In the genomic region with DNA sequence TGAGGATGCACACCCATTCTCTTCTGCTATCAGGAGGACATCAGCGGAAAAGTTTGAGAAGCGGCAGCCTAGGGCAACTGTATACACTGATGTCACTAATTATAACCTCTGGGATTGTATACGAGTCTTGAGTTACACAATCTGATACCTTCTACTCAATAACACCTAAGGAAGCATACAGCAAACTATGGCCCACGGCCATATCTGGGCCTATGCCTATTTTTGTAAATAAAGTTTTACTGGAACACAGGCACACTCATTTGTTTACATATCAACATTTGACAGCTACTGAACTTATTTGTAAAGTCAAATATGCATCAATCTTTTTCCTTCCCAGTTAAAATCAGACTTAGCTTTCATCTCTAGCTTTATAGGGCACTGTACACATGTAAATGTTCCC, we compare ENCODE assay signal across 35 cellular contexts.
"Had no signal": no experiment of that assay in that cellular context is flagged by ENCODE, and none has a peak within 500 bp of the region (broad histone marks: within the 10 kb centered on the region; RNA-seq: fewer than 3 reads in every experiment).

No MANE protein-coding gene starts in this region.

- H3K4me1 Mint-ChIP-seq: activated CD4-positive, alpha-beta memory T cell treated with anti-CD3 and anti-CD28 coated beads, Interleukin-2, amount 10 ng/mL, durations not matched to agents 7 days and 5 days; activated CD4-positive, alpha-beta T cell treated with anti-CD3 and anti-CD28 coated beads for 36 hours; activated CD4-positive, alpha-beta T cell treated with anti-CD3 and anti-CD28 coated beads, Interleukin-2, amount 10 ng/mL, durations not matched to agents 7 days and 5 days; activated CD8-positive, alpha-beta memory T cell treated with anti-CD3 and anti-CD28 coated beads, Interleukin-2, amount 10 ng/mL, durations not matched to agents 7 days and 5 days; activated naive CD4-positive, alpha-beta T cell treated with anti-CD3 and anti-CD28 coated beads, Interleukin-2, amount 10 ng/mL, durations not matched to agents 7 days and 5 days; activated naive CD4-positive, alpha-beta T cell treated with anti-CD3 and anti-CD28 coated beads, Interleukin-2, amount 50 U/mL, for 24 hours; activated naive CD8-positive, alpha-beta T cell treated with anti-CD3 and anti-CD28 coated beads for 36 hours; central memory CD8-positive, alpha-beta T cell; WTC11 had no signal

- H3K4me1 ChIP-seq: adrenal gland, ascending aorta had no signal

- H3K27me3 ChIP-seq: adrenal gland, ascending aorta, cardiac muscle cell had no signal

- H3K27me3 Mint-ChIP-seq: activated naive CD4-positive, alpha-beta T cell treated with anti-CD3 and anti-CD28 coated beads, Interleukin-2, amount 10 ng/mL, durations not matched to agents 7 days and 5 days; activated naive CD8-positive, alpha-beta T cell treated with anti-CD3 and anti-CD28 coated beads for 36 hours; brain had no signal

- H3K9me3 Mint-ChIP-seq: activated CD4-positive, alpha-beta memory T cell treated with anti-CD3 and anti-CD28 coated beads, Interleukin-2, amount 10 ng/mL, durations not matched to agents 7 days and 5 days; activated CD4-positive, alpha-beta T cell treated with anti-CD3 and anti-CD28 coated beads, Interleukin-2, amount 10 ng/mL, durations not matched to agents 7 days and 5 days; activated naive CD4-positive, alpha-beta T cell treated with anti-CD3 and anti-CD28 coated beads, Interleukin-2, amount 10 ng/mL, durations not matched to agents 7 days and 5 days; activated naive CD4-positive, alpha-beta T cell treated with anti-CD3 and anti-CD28 coated beads, Interleukin-2, amount 50 U/mL, for 24 hours; activated naive CD8-positive, alpha-beta T cell treated with anti-CD3 and anti-CD28 coated beads for 36 hours; activated T-cell treated with anti-CD3 and anti-CD28 coated beads, Interleukin-2, amount 50 U/mL, for 24 hours; activated T-helper 2 cell treated with anti-CD3 and anti-CD28 coated beads, Interferon-gamma antibody, Interleukin-2, Interleukin-4, amounts not matched to agents 10 μg/mL and 5 μg/mL and 100 μg/mL, durations not matched to agents 14 hours and 24 hours and 36 hours; brain; central memory CD8-positive, alpha-beta T cell; T-helper 1 cell treated with Interleukin-12 subunit alpha and Interleukin-12 subunit beta and Interleukin-4 antibody, amounts not matched to agents 30 μg/mL and 1 μg/mL, for 36 hours; T-helper 2 cell treated with Interferon-gamma antibody and Interleukin-4, amounts not matched to agents 5 μg/mL and 100 μg/mL, for 36 hours; WTC11 had no signal

- H3K4me3 Mint-ChIP-seq: activated CD4-positive, alpha-beta memory T cell treated with anti-CD3 and anti-CD28 coated beads, Interleukin-2, amount 10 ng/mL, durations not matched to agents 7 days and 5 days; activated CD4-positive, alpha-beta T cell treated with anti-CD3 and anti-CD28 coated beads for 36 hours; activated CD4-positive, alpha-beta T cell treated with anti-CD3 and anti-CD28 coated beads, Interleukin-2, amount 10 ng/mL, durations not matched to agents 7 days and 5 days; activated CD8-positive, alpha-beta memory T cell treated with anti-CD3 and anti-CD28 coated beads, Interleukin-2, amount 10 ng/mL, durations not matched to agents 7 days and 5 days; activated CD8-positive, alpha-beta T cell treated with anti-CD3 and anti-CD28 coated beads, Interleukin-2, amount 10 ng/mL, durations not matched to agents 7 days and 5 days; activated naive CD4-positive, alpha-beta T cell treated with anti-CD3 and anti-CD28 coated beads, Interleukin-2, amount 10 ng/mL, durations not matched to agents 7 days and 5 days; activated naive CD4-positive, alpha-beta T cell treated with anti-CD3 and anti-CD28 coated beads, Interleukin-2, amount 50 U/mL, for 24 hours; activated naive CD8-positive, alpha-beta T cell treated with anti-CD3 and anti-CD28 coated beads for 36 hours; activated T-cell treated with anti-CD3 and anti-CD28 coated beads, Interleukin-2, amount 50 U/mL, for 24 hours; brain; central memory CD8-positive, alpha-beta T cell; T-helper 1 cell treated with Interleukin-12 subunit alpha and Interleukin-12 subunit beta and Interleukin-4 antibody, amounts not matched to agents 30 μg/mL and 1 μg/mL, for 36 hours; T-helper 2 cell treated with Interferon-gamma antibody and Interleukin-4, amounts not matched to agents 5 μg/mL and 100 μg/mL, for 36 hours; WTC11 had no signal

- H3K27ac Mint-ChIP-seq: activated CD4-positive, alpha-beta memory T cell treated with anti-CD3 and anti-CD28 coated beads, Interleukin-2, amount 10 ng/mL, durations not matched to agents 7 days and 5 days; activated CD4-positive, alpha-beta T cell treated with anti-CD3 and anti-CD28 coated beads for 36 hours; activated CD4-positive, alpha-beta T cell treated with anti-CD3 and anti-CD28 coated beads, Interleukin-2, amount 10 ng/mL, durations not matched to agents 7 days and 5 days; activated CD8-positive, alpha-beta memory T cell treated with anti-CD3 and anti-CD28 coated beads, Interleukin-2, amount 10 ng/mL, durations not matched to agents 7 days and 5 days; activated CD8-positive, alpha-beta T cell treated with anti-CD3 and anti-CD28 coated beads, Interleukin-2, amount 10 ng/mL, durations not matched to agents 7 days and 5 days; activated naive CD4-positive, alpha-beta T cell treated with anti-CD3 and anti-CD28 coated beads, Interleukin-2, amount 10 ng/mL, durations not matched to agents 7 days and 5 days; activated naive CD4-positive, alpha-beta T cell treated with anti-CD3 and anti-CD28 coated beads, Interleukin-2, amount 50 U/mL, for 24 hours; activated naive CD8-positive, alpha-beta T cell treated with anti-CD3 and anti-CD28 coated beads for 36 hours; activated T-cell treated with anti-CD3 and anti-CD28 coated beads, Interleukin-2, amount 50 U/mL, for 24 hours; activated T-helper 2 cell treated with anti-CD3 and anti-CD28 coated beads, Interferon-gamma antibody, Interleukin-2, Interleukin-4, amounts not matched to agents 10 μg/mL and 5 μg/mL and 100 μg/mL, durations not matched to agents 14 hours and 24 hours and 36 hours; T-helper 1 cell treated with Interleukin-12 subunit alpha and Interleukin-12 subunit beta and Interleukin-4 antibody, amounts not matched to agents 30 μg/mL and 1 μg/mL, for 36 hours; T-helper 2 cell treated with Interferon-gamma antibody and Interleukin-4, amounts not matched to agents 5 μg/mL and 100 μg/mL, for 36 hours; WTC11 had no signal

- H3K27ac ChIP-seq: adrenal gland, ascending aorta, cardiac muscle cell, WERI-Rb-1 had no signal

- H3K36me3 Mint-ChIP-seq: activated CD8-positive, alpha-beta memory T cell treated with anti-CD3 and anti-CD28 coated beads, Interleukin-2, amount 10 ng/mL, durations not matched to agents 7 days and 5 days; activated naive CD4-positive, alpha-beta T cell treated with anti-CD3 and anti-CD28 coated beads, Interleukin-2, amount 10 ng/mL, durations not matched to agents 7 days and 5 days; activated naive CD4-positive, alpha-beta T cell treated with anti-CD3 and anti-CD28 coated beads, Interleukin-2, amount 50 U/mL, for 24 hours; activated naive CD8-positive, alpha-beta T cell treated with anti-CD3 and anti-CD28 coated beads for 36 hours had no signal

- ATAC-seq: activated CD4-positive, alpha-beta T cell treated with anti-CD3 and anti-CD28 coated beads for 36 hours; activated CD4-positive, CD25-positive, alpha-beta regulatory T cell treated with anti-CD3 and anti-CD28 coated beads, Interleukin-2, amount 50 U/mL, for 24 hours; activated CD8-positive, alpha-beta memory T cell treated with anti-CD3 and anti-CD28 coated beads, Interleukin-2, amount 10 ng/mL, durations not matched to agents 7 days and 5 days; activated CD8-positive, alpha-beta T cell treated with anti-CD3 and anti-CD28 coated beads, Interleukin-2, amount 10 ng/mL, durations not matched to agents 7 days and 5 days; WTC11 had no signal

- H3K9me3 ChIP-seq: adrenal gland, ascending aorta had no signal

- H3K36me3 ChIP-seq: adrenal gland, ascending aorta, cardiac muscle cell, WERI-Rb-1 had no signal

- H3K4me3 ChIP-seq: adrenal gland, ascending aorta, cardiac muscle cell had no signal

- DNase-seq: activated CD4-positive, alpha-beta memory T cell treated with anti-CD3 and anti-CD28 coated beads, Interleukin-2, amount 10 ng/mL, durations not matched to agents 7 days and 5 days; activated CD4-positive, alpha-beta T cell treated with anti-CD3 and anti-CD28 coated beads for 1 hour; activated CD4-positive, alpha-beta T cell treated with anti-CD3 and anti-CD28 coated beads for 36 hours; activated CD4-positive, alpha-beta T cell treated with anti-CD3 and anti-CD28 coated beads for 48 hours; activated CD4-positive, alpha-beta T cell treated with anti-CD3 and anti-CD28 coated beads, Interleukin-2, amount 10 ng/mL, durations not matched to agents 7 days and 5 days; activated CD4-positive, alpha-beta T cell treated with anti-CD3 and anti-CD28 coated beads, Interleukin-2, amount 50 U/mL, for 48 hours; activated CD4-positive, CD25-positive, alpha-beta regulatory T cell; activated CD8-positive, alpha-beta memory T cell treated with anti-CD3 and anti-CD28 coated beads for 24 hours; activated CD8-positive, alpha-beta memory T cell treated with anti-CD3 and anti-CD28 coated beads, Interleukin-2, amount 10 ng/mL, durations not matched to agents 7 days and 5 days; activated CD8-positive, alpha-beta memory T cell treated with anti-CD3 and anti-CD28 coated beads, Interleukin-2, amount 50 U/mL, for 48 hours; activated CD8-positive, alpha-beta T cell treated with anti-CD3 and anti-CD28 coated beads, Interleukin-2, amount 10 ng/mL, durations not matched to agents 7 days and 5 days; activated effector memory CD4-positive, alpha-beta T cell treated with Interleukin-2 at 50 U/mL for 16 hours; activated gamma-delta T cell; activated naive CD4-positive, alpha-beta T cell treated with anti-CD3 and anti-CD28 coated beads, Interleukin-2, amount 10 ng/mL, durations not matched to agents 7 days and 5 days; activated naive CD4-positive, alpha-beta T cell treated with Interleukin-2 at 50 U/mL for 16 hours; activated naive CD8-positive, alpha-beta T cell treated with anti-CD3 and anti-CD28 coated beads for 36 hours; activated T-cell treated with anti-CD3 and anti-CD28 coated beads, Interleukin-2, amount 50 U/mL, for 24 hours; activated T-cell treated with anti-CD3 and anti-CD28 coated beads, Interleukin-2, amount 50 U/mL, for 48 hours; adrenal gland; amniotic stem cell; cerebellar nuclear complex; T-helper 1 cell; T-helper 2 cell; T-helper 9 cell; WERI-Rb-1 had no signal
